ENCODE assay signal across 20 cellular contexts in the genomic region with DNA sequence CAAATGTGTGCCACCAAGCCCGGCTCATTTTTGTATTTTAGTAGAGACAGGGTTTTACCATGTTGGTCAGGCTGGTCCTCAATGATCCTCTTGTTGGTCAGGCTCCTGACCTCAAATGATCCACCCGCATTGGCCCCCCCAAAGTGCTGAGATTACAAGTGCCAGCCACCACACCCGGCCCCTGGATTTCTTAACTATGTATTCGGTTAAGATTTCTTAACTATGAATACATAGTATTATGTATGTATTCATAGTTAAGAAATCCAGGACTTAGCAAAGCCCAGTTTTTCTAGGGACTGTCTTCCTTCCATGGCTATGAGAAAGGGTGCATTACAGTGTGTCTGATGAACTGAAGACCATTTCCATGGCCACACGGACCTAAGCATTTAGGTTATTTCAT. TPM values are rescaled to one million over a fixed set of nuclear protein-coding genes. Genes with fewer than 3 reads are reported as not detected.
"Had no signal": no experiment of that assay in that cellular context is flagged by ENCODE, and none has a peak within 500 bp of the region (broad histone marks: within the 10 kb centered on the region; RNA-seq: fewer than 3 reads in every experiment).

No MANE protein-coding gene starts in this region.

- ATAC-seq: activated T-helper 17 cell treated with anti-CD3 and anti-CD28 coated beads, Interleukin-2, amount 50 U/mL, for 72 hours; gastrocnemius medialis; heart right ventricle; left lobe of liver; naive thymus-derived CD4-positive, alpha-beta T cell; stimulated activated naive CD8-positive, alpha-beta T cell treated with anti-CD3 and anti-CD28 coated beads, Interleukin-15, Interleukin-2, amounts not matched to agents 100 U/mL and 50 U/mL, for 24 hours had no signal

- H3K36me3 ChIP-seq: breast epithelium, gastrocnemius medialis, heart right ventricle, upper lobe of left lung had no signal

- H3K4me3 ChIP-seq: breast epithelium, gastrocnemius medialis, mucosa of descending colon, upper lobe of left lung had no signal

- H3K36me3 Mint-ChIP-seq: naive thymus-derived CD4-positive, alpha-beta T cell had no signal

- H3K9me3 Mint-ChIP-seq: activated B cell treated with CpG ODN at 0.5 μM for 24 hours; activated CD4-positive, alpha-beta T cell treated with anti-CD3 and anti-CD28 coated beads, Interleukin-2, amount 10 ng/mL, durations not matched to agents 24 days and 14 days; activated T-helper 17 cell treated with anti-CD3 and anti-CD28 coated beads, Interleukin-2, amount 50 U/mL, for 72 hours; naive thymus-derived CD4-positive, alpha-beta T cell had no signal

- H3K27me3 ChIP-seq: breast epithelium, gastrocnemius medialis, heart right ventricle, upper lobe of left lung had no signal

- DNase-seq: activated B cell treated with CpG ODN at 0.5 μM for 24 hours; activated CD4-positive, alpha-beta T cell treated with anti-CD3 and anti-CD28 coated beads, Interleukin-2, amount 10 ng/mL, durations not matched to agents 24 days and 14 days; activated naive CD4-positive, alpha-beta T cell treated with Interleukin-2 at 50 U/mL for 16 hours; aorta; cerebellar nuclear complex; effector CD8-positive, alpha-beta T cell; gastrocnemius medialis; heart right ventricle; mucosa of descending colon; naive thymus-derived CD4-positive, alpha-beta T cell; posterior cingulate gyrus; stimulated activated naive CD8-positive, alpha-beta T cell treated with anti-CD3 and anti-CD28 coated beads, Interleukin-15, Interleukin-2, amounts not matched to agents 100 U/mL and 50 U/mL, for 24 hours had no signal

- FAIRE-seq: endothelial cell of umbilical vein, keratinocyte, TTC549 had no signal

- H3K27ac Mint-ChIP-seq: activated B cell treated with CpG ODN at 0.5 μM for 24 hours; activated CD4-positive, alpha-beta T cell treated with anti-CD3 and anti-CD28 coated beads, Interleukin-2, amount 10 ng/mL, durations not matched to agents 24 days and 14 days; activated T-helper 17 cell treated with anti-CD3 and anti-CD28 coated beads, Interleukin-2, amount 50 U/mL, for 72 hours had no signal

- H3K9me3 ChIP-seq: breast epithelium, gastrocnemius medialis, heart right ventricle, mucosa of descending colon, upper lobe of left lung had no signal

RNA-seq across cellular contexts. Expression of gene C11orf91, which starts 1.7 kb away (rescaled TPM):
- total RNA-seq: activated T-helper 17 cell treated with anti-CD3 and anti-CD28 coated beads, Interleukin-2, amount 50 U/mL, for 72 hours; breast epithelium; gastrocnemius medialis; left lobe of liver; naive thymus-derived CD4-positive, alpha-beta T cell; temporal lobe had no signal
- polyA plus RNA-seq: aorta; naive thymus-derived CD4-positive, alpha-beta T cell had no signal
